In the genomic region with DNA sequence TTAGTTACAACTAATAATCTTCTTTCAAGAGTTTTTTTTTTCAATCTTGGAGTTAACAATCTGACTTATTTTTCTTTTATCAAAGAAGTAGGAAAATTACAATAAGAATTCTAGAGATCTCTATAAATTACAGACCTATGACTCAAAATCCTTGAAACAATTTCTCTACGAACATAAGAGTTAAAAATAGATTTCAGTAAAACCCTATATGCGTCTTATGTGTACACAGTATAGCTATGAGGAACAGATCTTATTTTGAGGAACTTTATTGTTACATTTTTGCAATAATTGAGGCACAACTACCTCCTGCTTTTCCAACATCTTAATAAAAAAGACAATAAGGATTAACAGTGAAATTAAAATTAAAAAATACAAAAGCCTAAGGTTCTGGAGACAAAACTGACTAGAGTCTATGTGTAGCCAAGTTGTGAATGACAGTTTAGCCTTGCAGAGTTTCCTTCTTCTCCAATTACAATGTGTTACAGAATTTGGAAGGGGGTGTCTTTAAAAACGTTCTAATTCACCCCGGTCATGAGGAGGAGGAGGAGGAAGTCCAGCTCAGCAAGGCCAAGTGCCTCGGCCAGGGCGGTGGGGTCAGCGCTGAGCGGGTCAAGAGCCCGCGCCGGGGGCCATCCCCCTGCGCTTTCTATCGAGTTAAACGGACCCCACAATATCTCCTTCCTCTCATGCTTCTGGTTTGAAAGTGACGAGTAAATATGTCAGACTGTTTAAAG, we compare ENCODE assay signal across 12 cellular contexts. TPM values are rescaled to one million over a fixed set of nuclear protein-coding genes. Genes with fewer than 3 reads are reported as not detected.
DNase-seq lines count a peak whose midpoint lies in the region; TF ChIP-seq lines count a peak whose summit lies in the region.
"Had no signal": no experiment of that assay in that cellular context is flagged by ENCODE, and none has a peak within 500 bp of the region (broad histone marks: within the 10 kb centered on the region; RNA-seq: fewer than 3 reads in every experiment).

No MANE protein-coding gene starts in this region.

- no peak for TF ChIP-seq CTCF in AG04450 (IDR thresholded peaks at IDR 0.05; ENCODE audit: low read depth, low read length)
- TF ChIP-seq CTCF in esophagus squamous epithelium (IDR thresholded peaks at IDR 0.05): no peak
- no peak for TF ChIP-seq CTCF in GM13977 (IDR thresholded peaks at IDR 0.05; ENCODE audit: extremely low read depth, insufficient read depth, missing control alignments)

- H3K4me1 ChIP-seq in esophagus squamous epithelium (peaks cover 14 to 36% (median 14%) of the 10 kb centered on the region in 3 donors), trophoblast cell (ENCODE audit: control insufficient read depth in 1 of 2, insufficient read depth in 2 of 2, low read length in 2 of 2) (peaks cover 32 to 34% of the 10 kb centered on the region in 2 experiments)

- H3K27ac ChIP-seq in AG04450 (ENCODE audit: low read depth, low read length) (peak overlapping the region; percentile 73), esophagus squamous epithelium (peak overlapping the region; percentile 45 to 72 (median 69)), trophoblast cell (ENCODE audit: low read depth, low read length) (peak overlapping the region; percentile 85)

- H3K27me3 ChIP-seq in AG04450 (ENCODE audit: control insufficient read depth, insufficient read depth, low read length): no peaks in the 10 kb centered on the region
- no peaks in the 10 kb centered on the region for H3K27me3 ChIP-seq in esophagus squamous epithelium
- H3K27me3 ChIP-seq in trophoblast cell (ENCODE audit: insufficient read depth, low read length): no peaks in the 10 kb centered on the region

- no peak for TF ChIP-seq POLR2A in esophagus squamous epithelium (IDR thresholded peaks at IDR 0.05)

- no peak overlapping the region for H3K23ac ChIP-seq in trophoblast cell (ENCODE audit: low read length)

- CTCF ChIA-PET in AG04450 (lab: Charles Lee): interaction anchor here (5.8 kb wide), 1 partner anchor 19 kb away, joined by 25 read pairs; no protein-coding TSS in a partner anchor

- no peak overlapping the region for H2BK5ac ChIP-seq in trophoblast cell (ENCODE audit: low read depth, low read length, poor library complexity)

- no peak overlapping the region for H2BK120ac ChIP-seq in trophoblast cell (ENCODE audit: insufficient read depth, low read length, poor library complexity)

- H3K36me3 ChIP-seq in esophagus squamous epithelium (peaks cover 0 to 29% (median 0%) of the 10 kb centered on the region in 3 donors), trophoblast cell (ENCODE audit: control insufficient read depth in 1 of 2, insufficient read depth in 2 of 2, low read length in 2 of 2) (peaks cover 48 to 61% of the 10 kb centered on the region in 2 experiments)

- H3K4me3 ChIP-seq in AG04450 (ENCODE audit: low read depth, low read length): no peak overlapping the region
- H3K4me3 ChIP-seq in esophagus squamous epithelium: no peak overlapping the region
- H3K4me3 ChIP-seq in trophoblast cell (ENCODE audit: low read depth, low read length): no peak overlapping the region

- POLR2A ChIA-PET in AG04450 (lab: Yijun Ruan, JAX): interaction anchor here (0.7 to 1.2 kb wide), 2 partner anchors 30 to 156 kb away, joined by 4 to 5 read pairs; no protein-coding TSS in a partner anchor

- no peak overlapping the region for H3K14ac ChIP-seq in trophoblast cell (ENCODE audit: low read length)

- H3K4me2 ChIP-seq in trophoblast cell (ENCODE audit: low read length): no peak overlapping the region

- in situ Hi-C loops in GM13977 (cut with MboI; ENCODE audit: low pct_unique_long_range_greater_than_20kb, low sequenced_read_pairs, unreplicated experiment): no loop called here

- DNase-seq in AG04450 (ENCODE audit: low read depth, low spot score): no peak
- peak; percentile 77 for DNase-seq in NOMO-1 treated with DMSO at 0.1 percent for 48 hours (lab: John Stamatoyannopoulos, UW; ENCODE audit: unreplicated experiment)
- no peak for DNase-seq in esophagus squamous epithelium (lab: John Stamatoyannopoulos, UW)
- no peak for DNase-seq in trophoblast cell
- DNase-seq in NCI-H82 (lab: John Stamatoyannopoulos, UW): no peak
- no peak for DNase-seq in GM13977 (ENCODE audit: low spot score)
- DNase-seq in NCI-H82 treated with DMSO at 0.1 percent for 48 hours (lab: John Stamatoyannopoulos, UW; ENCODE audit: unreplicated experiment): no peak
- DNase-seq in occipital lobe (lab: John Stamatoyannopoulos, UW): no peak
- DNase-seq: amniotic stem cell, DMS79, mesenchymal stem cell, retina had no signal

- H2BK12ac ChIP-seq in trophoblast cell (ENCODE audit: low read length): no peak overlapping the region

- no peak overlapping the region for H2AFZ ChIP-seq in trophoblast cell (ENCODE audit: insufficient read depth, low read length, poor library complexity)

- H3K4ac ChIP-seq in trophoblast cell (ENCODE audit: low read depth, low read length): no peak overlapping the region

- peaks cover 23% of the 10 kb centered on the region for H3K79me1 ChIP-seq in trophoblast cell (ENCODE audit: low read length)

- no peak overlapping the region for H3K18ac ChIP-seq in trophoblast cell (ENCODE audit: low read length)

- peak overlapping the region; percentile 29 for H4K91ac ChIP-seq in trophoblast cell (ENCODE audit: low read depth, low read length)

- WGBS in esophagus squamous epithelium, 2 donors: 50 to 65% methylated on average over 4 to 15 of the region's 15 CpGs
- no CpG with 5 or more reads among the region's 15 CpGs for WGBS in trophoblast cell (ENCODE audit: extremely low coverage, insufficient coverage, insufficient read length)

- H2AK5ac ChIP-seq in trophoblast cell (ENCODE audit: low read length): no peak overlapping the region

- no peak overlapping the region for H4K12ac ChIP-seq in trophoblast cell (ENCODE audit: low read depth, low read length)

- intact Hi-C loops in esophagus squamous epithelium (cut with DNase I): no loop called here

- no peak overlapping the region for H4K8ac ChIP-seq in trophoblast cell (ENCODE audit: low read depth, low read length)

- H3K79me2 ChIP-seq in trophoblast cell (ENCODE audit: control insufficient read depth, insufficient read depth, low read length, poor library complexity): peaks cover 11% of the 10 kb centered on the region

- no peak overlapping the region for H3K9ac ChIP-seq in trophoblast cell (ENCODE audit: low read length)

- peaks cover 10% of the 10 kb centered on the region for H3K9me3 ChIP-seq in AG04450 (ENCODE audit: control insufficient read depth, insufficient read depth, low read length)
- peaks cover 0 to 4% (median 0%) of the 10 kb centered on the region in 3 donors for H3K9me3 ChIP-seq in esophagus squamous epithelium
- peaks cover 8% of the 10 kb centered on the region for H3K9me3 ChIP-seq in trophoblast cell (ENCODE audit: insufficient read depth, low read depth, low read length)

RNA-seq across cellular contexts. Expression of a gene that starts 40.5 kb away (rescaled TPM):
- 0.43 and 0.67 TPM in 2 replicates for polyA plus RNA-seq in AG04450 (2011; rRNA removed)
- 0.78 and 1.1 TPM in 2 replicates for polyA minus RNA-seq in AG04450 (2011; rRNA and poly(A)+ RNA removed)
- under 1 TPM in 2 of 4 donors, not detected in 2; 0.12 to 0.19 TPM for total RNA-seq in esophagus squamous epithelium
- polyA plus RNA-seq in trophoblast cell (2013): 0.41 and 0.64 TPM in 2 replicates
- total RNA-seq in occipital lobe: 2.2 TPM
